In the genomic region with DNA sequence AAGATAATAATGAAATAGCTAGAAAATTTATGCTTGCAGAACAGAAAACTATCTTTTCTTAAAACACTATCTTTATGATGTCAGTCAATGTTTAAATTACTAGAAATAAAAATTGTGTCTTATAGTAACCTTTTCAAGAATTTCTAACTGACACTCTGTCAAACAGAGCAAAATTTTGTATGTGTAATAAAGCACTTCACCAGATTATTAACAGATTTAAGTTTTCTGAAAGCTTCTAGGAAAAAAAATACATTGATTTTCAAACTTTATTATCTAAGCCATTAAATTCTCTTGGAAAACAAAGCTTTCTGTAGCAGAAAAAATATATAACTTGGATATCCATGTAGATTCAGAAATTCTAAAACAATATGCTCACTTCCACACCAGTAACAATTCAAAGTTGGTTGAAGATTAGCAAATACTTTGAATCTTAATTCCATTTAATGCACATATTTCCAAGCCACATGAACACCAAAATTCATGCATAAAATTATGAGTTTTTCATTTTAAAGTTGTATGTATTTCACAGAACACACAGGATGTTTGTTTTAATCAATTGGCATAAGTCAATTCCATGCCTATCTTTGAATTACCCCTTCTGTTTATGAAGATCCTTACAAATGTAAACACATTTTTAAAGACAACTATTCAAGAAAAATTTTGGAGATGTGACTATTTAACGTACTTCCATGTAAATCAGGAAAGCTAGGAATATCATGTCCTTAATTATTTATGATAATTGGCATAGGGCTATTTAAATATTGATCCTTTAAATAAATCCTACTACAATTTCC, we compare ENCODE assay signal across 2 cellular contexts.
A peak's percentile ranks its signal among the peaks of the same experiment; 100 is the strongest.
TF ChIP-seq lines count a peak whose summit lies in the region.

No MANE protein-coding gene starts in this region.

TF ChIP-seq in A549, 52 proteins besides CTCF, POLR2A, EP300 and RAD21:
- no peak for TF ChIP-seq POLR2AphosphoS2 (conservative IDR thresholded peaks at IDR 0.05; ENCODE audit: low read length)
- TF ChIP-seq, protein P1, sequence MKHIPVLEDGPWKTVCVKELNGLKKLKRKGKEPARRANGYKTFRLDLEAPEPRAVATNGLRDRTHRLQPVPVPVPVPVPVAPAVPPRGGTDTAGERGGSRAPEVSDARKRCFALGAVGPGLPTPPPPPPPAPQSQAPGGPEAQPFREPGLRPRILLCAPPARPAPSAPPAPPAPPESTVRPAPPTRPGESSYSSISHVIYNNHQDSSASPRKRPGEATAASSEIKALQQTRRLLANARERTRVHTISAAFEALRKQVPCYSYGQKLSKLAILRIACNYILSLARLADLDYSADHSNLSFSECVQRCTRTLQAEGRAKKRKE (CRISPR knock-in tag; IDR thresholded peaks at IDR 0.05; ENCODE audit: low read depth): no peak
- no peak for TF ChIP-seq RARB (CRISPR knock-in tag; IDR thresholded peaks at IDR 0.05)
- TF ChIP-seq HOXA7 (CRISPR knock-in tag; IDR thresholded peaks at IDR 0.05): no peak
- no peak for TF ChIP-seq KDM1A (IDR thresholded peaks at IDR 0.05; ENCODE audit: low read depth)

TF ChIP-seq in HepG2, 621 proteins besides CTCF, POLR2A, EP300 and RAD21:
- TF ChIP-seq RORA (CRISPR knock-in tag; IDR thresholded peaks at IDR 0.05): 0 out of 2 replicates have a peak, but pooled peaks have one; percentile 45
- peak; percentile 81 for TF ChIP-seq RBFOX2 (IDR thresholded peaks at IDR 0.05; ENCODE audit: low read depth, low read length)
- peak; percentile 78 for TF ChIP-seq AGO2 (optimal IDR thresholded peaks at IDR 0.05; ENCODE audit: low read depth, low read length)
- TF ChIP-seq, protein P2, sequence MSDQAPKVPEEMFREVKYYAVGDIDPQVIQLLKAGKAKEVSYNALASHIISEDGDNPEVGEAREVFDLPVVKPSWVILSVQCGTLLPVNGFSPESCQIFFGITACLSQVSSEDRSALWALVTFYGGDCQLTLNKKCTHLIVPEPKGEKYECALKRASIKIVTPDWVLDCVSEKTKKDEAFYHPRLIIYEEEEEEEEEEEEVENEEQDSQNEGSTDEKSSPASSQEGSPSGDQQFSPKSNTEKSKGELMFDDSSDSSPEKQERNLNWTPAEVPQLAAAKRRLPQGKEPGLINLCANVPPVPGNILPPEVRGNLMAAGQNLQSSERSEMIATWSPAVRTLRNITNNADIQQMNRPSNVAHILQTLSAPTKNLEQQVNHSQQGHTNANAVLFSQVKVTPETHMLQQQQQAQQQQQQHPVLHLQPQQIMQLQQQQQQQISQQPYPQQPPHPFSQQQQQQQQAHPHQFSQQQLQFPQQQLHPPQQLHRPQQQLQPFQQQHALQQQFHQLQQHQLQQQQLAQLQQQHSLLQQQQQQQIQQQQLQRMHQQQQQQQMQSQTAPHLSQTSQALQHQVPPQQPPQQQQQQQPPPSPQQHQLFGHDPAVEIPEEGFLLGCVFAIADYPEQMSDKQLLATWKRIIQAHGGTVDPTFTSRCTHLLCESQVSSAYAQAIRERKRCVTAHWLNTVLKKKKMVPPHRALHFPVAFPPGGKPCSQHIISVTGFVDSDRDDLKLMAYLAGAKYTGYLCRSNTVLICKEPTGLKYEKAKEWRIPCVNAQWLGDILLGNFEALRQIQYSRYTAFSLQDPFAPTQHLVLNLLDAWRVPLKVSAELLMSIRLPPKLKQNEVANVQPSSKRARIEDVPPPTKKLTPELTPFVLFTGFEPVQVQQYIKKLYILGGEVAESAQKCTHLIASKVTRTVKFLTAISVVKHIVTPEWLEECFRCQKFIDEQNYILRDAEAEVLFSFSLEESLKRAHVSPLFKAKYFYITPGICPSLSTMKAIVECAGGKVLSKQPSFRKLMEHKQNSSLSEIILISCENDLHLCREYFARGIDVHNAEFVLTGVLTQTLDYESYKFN (CRISPR knock-in tag; conservative IDR thresholded peaks at IDR 0.05): 0 out of 2 replicates have a peak, but pooled peaks have one; percentile 2
- TF ChIP-seq, protein P3, sequence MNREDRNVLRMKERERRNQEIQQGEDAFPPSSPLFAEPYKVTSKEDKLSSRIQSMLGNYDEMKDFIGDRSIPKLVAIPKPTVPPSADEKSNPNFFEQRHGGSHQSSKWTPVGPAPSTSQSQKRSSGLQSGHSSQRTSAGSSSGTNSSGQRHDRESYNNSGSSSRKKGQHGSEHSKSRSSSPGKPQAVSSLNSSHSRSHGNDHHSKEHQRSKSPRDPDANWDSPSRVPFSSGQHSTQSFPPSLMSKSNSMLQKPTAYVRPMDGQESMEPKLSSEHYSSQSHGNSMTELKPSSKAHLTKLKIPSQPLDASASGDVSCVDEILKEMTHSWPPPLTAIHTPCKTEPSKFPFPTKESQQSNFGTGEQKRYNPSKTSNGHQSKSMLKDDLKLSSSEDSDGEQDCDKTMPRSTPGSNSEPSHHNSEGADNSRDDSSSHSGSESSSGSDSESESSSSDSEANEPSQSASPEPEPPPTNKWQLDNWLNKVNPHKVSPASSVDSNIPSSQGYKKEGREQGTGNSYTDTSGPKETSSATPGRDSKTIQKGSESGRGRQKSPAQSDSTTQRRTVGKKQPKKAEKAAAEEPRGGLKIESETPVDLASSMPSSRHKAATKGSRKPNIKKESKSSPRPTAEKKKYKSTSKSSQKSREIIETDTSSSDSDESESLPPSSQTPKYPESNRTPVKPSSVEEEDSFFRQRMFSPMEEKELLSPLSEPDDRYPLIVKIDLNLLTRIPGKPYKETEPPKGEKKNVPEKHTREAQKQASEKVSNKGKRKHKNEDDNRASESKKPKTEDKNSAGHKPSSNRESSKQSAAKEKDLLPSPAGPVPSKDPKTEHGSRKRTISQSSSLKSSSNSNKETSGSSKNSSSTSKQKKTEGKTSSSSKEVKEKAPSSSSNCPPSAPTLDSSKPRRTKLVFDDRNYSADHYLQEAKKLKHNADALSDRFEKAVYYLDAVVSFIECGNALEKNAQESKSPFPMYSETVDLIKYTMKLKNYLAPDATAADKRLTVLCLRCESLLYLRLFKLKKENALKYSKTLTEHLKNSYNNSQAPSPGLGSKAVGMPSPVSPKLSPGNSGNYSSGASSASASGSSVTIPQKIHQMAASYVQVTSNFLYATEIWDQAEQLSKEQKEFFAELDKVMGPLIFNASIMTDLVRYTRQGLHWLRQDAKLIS (CRISPR knock-in tag; IDR thresholded peaks at IDR 0.05): 0 out of 2 replicates have a peak, but pooled peaks have one; percentile 31
- TF ChIP-seq FOXJ3 (CRISPR knock-in tag; IDR thresholded peaks at IDR 0.05; ENCODE audit: borderline replicate concordance): 0 out of 2 replicates have a peak, but pooled peaks have one; percentile 21
- TF ChIP-seq, protein P4, sequence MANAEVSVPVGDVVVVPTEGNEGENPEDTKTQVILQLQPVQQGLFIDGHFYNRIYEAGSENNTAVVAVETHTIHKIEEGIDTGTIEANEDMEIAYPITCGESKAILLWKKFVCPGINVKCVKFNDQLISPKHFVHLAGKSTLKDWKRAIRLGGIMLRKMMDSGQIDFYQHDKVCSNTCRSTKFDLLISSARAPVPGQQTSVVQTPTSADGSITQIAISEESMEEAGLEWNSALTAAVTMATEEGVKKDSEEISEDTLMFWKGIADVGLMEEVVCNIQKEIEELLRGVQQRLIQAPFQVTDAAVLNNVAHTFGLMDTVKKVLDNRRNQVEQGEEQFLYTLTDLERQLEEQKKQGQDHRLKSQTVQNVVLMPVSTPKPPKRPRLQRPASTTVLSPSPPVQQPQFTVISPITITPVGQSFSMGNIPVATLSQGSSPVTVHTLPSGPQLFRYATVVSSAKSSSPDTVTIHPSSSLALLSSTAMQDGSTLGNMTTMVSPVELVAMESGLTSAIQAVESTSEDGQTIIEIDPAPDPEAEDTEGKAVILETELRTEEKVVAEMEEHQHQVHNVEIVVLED (CRISPR knock-in tag; IDR thresholded peaks at IDR 0.05; ENCODE audit: borderline replicate concordance): no peak
- TF ChIP-seq ZNF543 (CRISPR knock-in tag; IDR thresholded peaks at IDR 0.05): no peak
- TF ChIP-seq ZC3H4 (CRISPR knock-in tag; IDR thresholded peaks at IDR 0.05; ENCODE audit: borderline replicate concordance): no peak
- TF ChIP-seq POLR2AphosphoS5 (IDR thresholded peaks at IDR 0.05; ENCODE audit: low read depth, low read length): peak; percentile 16; the same call in 1 of the 2 replicates
- TF ChIP-seq, protein P5, sequence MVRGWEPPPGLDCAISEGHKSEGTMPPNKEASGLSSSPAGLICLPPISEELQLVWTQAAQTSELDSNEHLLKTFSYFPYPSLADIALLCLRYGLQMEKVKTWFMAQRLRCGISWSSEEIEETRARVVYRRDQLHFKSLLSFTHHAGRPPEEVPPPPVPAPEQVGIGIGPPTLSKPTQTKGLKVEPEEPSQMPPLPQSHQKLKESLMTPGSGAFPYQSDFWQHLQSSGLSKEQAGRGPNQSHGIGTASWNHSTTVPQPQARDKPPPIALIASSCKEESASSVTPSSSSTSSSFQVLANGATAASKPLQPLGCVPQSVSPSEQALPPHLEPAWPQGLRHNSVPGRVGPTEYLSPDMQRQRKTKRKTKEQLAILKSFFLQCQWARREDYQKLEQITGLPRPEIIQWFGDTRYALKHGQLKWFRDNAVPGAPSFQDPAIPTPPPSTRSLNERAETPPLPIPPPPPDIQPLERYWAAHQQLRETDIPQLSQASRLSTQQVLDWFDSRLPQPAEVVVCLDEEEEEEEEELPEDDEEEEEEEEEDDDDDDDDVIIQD (CRISPR knock-in tag; IDR thresholded peaks at IDR 0.05; ENCODE audit: low read depth): no peak
- TF ChIP-seq SRSF4 (IDR thresholded peaks at IDR 0.05; ENCODE audit: low read depth, low read length, poor library complexity, severe bottlenecking): peak; percentile 33
- TF ChIP-seq ZNF432 (CRISPR knock-in tag; IDR thresholded peaks at IDR 0.05; ENCODE audit: borderline replicate concordance): no peak
- no peak for TF ChIP-seq ZNF383 (CRISPR knock-in tag; IDR thresholded peaks at IDR 0.05; ENCODE audit: borderline replicate concordance)
- no peak for TF ChIP-seq MAZ (IDR thresholded peaks at IDR 0.05; ENCODE audit: borderline replicate concordance, low read depth, low read length)
- TF ChIP-seq MAZ (CRISPR knock-in tag; IDR thresholded peaks at IDR 0.05; ENCODE audit: low read depth): no peak
TF ChIP-seq in HepG2: peak in this region for 8.
